Comparison of ENCODE assay signal across 1 cellular context in the genomic region with DNA sequence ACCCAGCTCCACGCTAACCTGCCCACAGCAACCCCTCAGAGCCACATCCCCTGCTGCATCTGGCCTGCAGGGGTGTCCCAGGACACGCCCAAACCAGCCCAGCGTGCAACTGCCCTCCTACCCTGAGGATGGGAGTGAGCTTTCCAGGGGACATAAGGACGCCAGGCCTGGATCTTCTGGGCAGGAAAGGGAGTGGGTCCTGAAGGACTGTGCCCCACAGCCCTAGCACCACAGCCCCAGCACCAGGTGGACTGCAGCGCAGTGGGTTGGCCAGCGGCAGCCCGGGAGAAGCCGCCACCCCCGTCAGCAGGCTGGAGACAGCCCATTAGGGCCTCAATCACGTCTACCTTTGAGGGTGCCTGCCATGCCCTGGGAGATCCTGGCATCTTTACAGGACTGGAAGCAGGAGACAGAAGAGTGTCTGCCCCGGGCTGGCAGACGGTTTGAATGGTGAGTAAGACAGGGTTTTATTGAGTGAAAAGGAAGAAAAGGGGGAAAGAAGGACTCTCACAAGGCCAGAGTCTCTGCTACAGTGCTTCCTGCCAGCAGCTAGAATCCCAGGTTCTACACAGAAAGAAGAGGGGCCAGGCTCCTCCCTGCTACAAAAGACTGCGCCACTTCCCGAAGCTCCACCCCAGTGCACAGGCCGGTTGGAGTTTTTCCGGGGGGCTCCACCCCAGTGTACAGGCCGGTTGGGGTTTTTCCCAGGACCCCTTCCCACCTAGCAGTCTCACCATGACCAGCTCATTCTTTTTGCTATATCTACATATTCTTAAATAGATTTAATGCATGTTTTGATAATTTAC.
TF ChIP-seq lines count a peak whose summit lies in the region.

No MANE protein-coding gene starts in this region.

TF ChIP-seq in H1, 55 proteins besides CTCF, POLR2A, EP300 and RAD21:
- TF ChIP-seq BRCA1 (IDR thresholded peaks at IDR 0.05; ENCODE audit: low read depth, low read length): no peak
- TF ChIP-seq, protein P1, sequence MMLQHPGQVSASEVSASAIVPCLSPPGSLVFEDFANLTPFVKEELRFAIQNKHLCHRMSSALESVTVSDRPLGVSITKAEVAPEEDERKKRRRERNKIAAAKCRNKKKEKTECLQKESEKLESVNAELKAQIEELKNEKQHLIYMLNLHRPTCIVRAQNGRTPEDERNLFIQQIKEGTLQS (IDR thresholded peaks at IDR 0.05; ENCODE audit: insufficient read depth, low read depth, low read length): no peak
- TF ChIP-seq, protein P2, sequence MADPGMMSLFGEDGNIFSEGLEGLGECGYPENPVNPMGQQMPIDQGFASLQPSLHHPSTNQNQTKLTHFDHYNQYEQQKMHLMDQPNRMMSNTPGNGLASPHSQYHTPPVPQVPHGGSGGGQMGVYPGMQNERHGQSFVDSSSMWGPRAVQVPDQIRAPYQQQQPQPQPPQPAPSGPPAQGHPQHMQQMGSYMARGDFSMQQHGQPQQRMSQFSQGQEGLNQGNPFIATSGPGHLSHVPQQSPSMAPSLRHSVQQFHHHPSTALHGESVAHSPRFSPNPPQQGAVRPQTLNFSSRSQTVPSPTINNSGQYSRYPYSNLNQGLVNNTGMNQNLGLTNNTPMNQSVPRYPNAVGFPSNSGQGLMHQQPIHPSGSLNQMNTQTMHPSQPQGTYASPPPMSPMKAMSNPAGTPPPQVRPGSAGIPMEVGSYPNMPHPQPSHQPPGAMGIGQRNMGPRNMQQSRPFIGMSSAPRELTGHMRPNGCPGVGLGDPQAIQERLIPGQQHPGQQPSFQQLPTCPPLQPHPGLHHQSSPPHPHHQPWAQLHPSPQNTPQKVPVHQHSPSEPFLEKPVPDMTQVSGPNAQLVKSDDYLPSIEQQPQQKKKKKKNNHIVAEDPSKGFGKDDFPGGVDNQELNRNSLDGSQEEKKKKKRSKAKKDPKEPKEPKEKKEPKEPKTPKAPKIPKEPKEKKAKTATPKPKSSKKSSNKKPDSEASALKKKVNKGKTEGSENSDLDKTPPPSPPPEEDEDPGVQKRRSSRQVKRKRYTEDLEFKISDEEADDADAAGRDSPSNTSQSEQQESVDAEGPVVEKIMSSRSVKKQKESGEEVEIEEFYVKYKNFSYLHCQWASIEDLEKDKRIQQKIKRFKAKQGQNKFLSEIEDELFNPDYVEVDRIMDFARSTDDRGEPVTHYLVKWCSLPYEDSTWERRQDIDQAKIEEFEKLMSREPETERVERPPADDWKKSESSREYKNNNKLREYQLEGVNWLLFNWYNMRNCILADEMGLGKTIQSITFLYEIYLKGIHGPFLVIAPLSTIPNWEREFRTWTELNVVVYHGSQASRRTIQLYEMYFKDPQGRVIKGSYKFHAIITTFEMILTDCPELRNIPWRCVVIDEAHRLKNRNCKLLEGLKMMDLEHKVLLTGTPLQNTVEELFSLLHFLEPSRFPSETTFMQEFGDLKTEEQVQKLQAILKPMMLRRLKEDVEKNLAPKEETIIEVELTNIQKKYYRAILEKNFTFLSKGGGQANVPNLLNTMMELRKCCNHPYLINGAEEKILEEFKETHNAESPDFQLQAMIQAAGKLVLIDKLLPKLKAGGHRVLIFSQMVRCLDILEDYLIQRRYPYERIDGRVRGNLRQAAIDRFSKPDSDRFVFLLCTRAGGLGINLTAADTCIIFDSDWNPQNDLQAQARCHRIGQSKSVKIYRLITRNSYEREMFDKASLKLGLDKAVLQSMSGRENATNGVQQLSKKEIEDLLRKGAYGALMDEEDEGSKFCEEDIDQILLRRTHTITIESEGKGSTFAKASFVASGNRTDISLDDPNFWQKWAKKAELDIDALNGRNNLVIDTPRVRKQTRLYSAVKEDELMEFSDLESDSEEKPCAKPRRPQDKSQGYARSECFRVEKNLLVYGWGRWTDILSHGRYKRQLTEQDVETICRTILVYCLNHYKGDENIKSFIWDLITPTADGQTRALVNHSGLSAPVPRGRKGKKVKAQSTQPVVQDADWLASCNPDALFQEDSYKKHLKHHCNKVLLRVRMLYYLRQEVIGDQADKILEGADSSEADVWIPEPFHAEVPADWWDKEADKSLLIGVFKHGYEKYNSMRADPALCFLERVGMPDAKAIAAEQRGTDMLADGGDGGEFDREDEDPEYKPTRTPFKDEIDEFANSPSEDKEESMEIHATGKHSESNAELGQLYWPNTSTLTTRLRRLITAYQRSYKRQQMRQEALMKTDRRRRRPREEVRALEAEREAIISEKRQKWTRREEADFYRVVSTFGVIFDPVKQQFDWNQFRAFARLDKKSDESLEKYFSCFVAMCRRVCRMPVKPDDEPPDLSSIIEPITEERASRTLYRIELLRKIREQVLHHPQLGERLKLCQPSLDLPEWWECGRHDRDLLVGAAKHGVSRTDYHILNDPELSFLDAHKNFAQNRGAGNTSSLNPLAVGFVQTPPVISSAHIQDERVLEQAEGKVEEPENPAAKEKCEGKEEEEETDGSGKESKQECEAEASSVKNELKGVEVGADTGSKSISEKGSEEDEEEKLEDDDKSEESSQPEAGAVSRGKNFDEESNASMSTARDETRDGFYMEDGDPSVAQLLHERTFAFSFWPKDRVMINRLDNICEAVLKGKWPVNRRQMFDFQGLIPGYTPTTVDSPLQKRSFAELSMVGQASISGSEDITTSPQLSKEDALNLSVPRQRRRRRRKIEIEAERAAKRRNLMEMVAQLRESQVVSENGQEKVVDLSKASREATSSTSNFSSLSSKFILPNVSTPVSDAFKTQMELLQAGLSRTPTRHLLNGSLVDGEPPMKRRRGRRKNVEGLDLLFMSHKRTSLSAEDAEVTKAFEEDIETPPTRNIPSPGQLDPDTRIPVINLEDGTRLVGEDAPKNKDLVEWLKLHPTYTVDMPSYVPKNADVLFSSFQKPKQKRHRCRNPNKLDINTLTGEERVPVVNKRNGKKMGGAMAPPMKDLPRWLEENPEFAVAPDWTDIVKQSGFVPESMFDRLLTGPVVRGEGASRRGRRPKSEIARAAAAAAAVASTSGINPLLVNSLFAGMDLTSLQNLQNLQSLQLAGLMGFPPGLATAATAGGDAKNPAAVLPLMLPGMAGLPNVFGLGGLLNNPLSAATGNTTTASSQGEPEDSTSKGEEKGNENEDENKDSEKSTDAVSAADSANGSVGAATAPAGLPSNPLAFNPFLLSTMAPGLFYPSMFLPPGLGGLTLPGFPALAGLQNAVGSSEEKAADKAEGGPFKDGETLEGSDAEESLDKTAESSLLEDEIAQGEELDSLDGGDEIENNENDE (IDR thresholded peaks at IDR 0.05; ENCODE audit: insufficient replicate concordance, low read length): no peak
- TF ChIP-seq HDAC6 (IDR thresholded peaks at IDR 0.05; ENCODE audit: low read depth, low read length): no peak
- no peak for TF ChIP-seq CBX8 (IDR thresholded peaks at IDR 0.05; ENCODE audit: borderline replicate concordance, low read depth, low read length)
- no peak for TF ChIP-seq EZH2 (IDR thresholded peaks at IDR 0.05; ENCODE audit: low read depth, low read length, severe bottlenecking)
- no peak for TF ChIP-seq SP4 (IDR thresholded peaks at IDR 0.05; ENCODE audit: low read length)
- TF ChIP-seq CEBPB (IDR thresholded peaks at IDR 0.05; ENCODE audit: low read depth, low read length): no peak
- no peak for TF ChIP-seq GABPA (IDR thresholded peaks at IDR 0.05; ENCODE audit: borderline replicate concordance, insufficient read depth, low read length)
- no peak for TF ChIP-seq SIRT6 (IDR thresholded peaks at IDR 0.05; ENCODE audit: low read length)
- no peak for TF ChIP-seq KDM1A (IDR thresholded peaks at IDR 0.05; ENCODE audit: borderline replicate concordance, low read length)
- TF ChIP-seq GTF2F1 (IDR thresholded peaks at IDR 0.05; ENCODE audit: borderline replicate concordance, low read depth, low read length): no peak
TF ChIP-seq in H1: peak in this region for 0.
